ENCODE assay signal across 29 cellular contexts in the genomic region with DNA sequence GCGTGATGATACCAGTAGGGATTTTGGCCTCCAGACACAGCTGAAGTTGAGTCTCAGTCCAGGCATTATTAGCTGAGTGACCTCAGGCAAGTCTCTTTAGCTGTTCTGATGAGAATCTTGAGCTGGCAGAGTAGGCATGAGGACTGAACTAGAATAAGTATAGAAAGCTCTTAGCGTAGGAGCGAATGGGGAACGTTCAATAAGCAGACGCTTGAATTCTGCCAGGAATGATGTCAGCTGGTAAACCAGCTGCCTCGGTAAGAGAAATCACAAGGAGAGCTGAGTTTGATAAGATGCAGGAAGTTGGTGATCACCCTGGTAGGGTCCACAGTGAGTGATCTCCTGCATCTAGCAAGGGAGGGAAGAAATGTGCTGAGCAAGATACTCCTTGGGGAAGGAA.
"Had no signal": no experiment of that assay in that cellular context is flagged by ENCODE, and none has a peak within 500 bp of the region (broad histone marks: within the 10 kb centered on the region; RNA-seq: fewer than 3 reads in every experiment).

No MANE protein-coding gene starts in this region.

- H3K27ac Mint-ChIP-seq: immature natural killer cell; mesothelial cell of epicardium; naive B cell; natural killer cell; stimulated activated memory B cell treated with anti-CD40 and anti-IgM and Interleukin-4, amounts not matched to agents 10 μg/mL and 1 μg/mL and 100 μg/mL, for 72 hours had no signal

- H3K36me3 ChIP-seq: heart left ventricle, left ventricle myocardium inferior, neutrophil, right lobe of liver, thoracic aorta, tibial artery, upper lobe of right lung had no signal

- DNase-seq: heart left ventricle; hypothalamus; immature natural killer cell; islet precursor cell; left ventricle myocardium inferior; mesendoderm; naive B cell; natural killer cell; occipital lobe; psoas muscle; right lobe of liver; stimulated activated CD4-positive, alpha-beta T cell treated with anti-CD3 and anti-CD28 coated beads, Interleukin-1b, Interleukin-23, amount 100 ng/mL, for 48 hours; stimulated activated CD4-positive, alpha-beta T cell treated with anti-CD3 and anti-CD28 coated beads, Interleukin-2, amount 100 ng/mL, for 48 hours; stimulated activated CD4-positive, alpha-beta T cell treated with anti-CD3 and anti-CD28 coated beads, Interleukin-4, amount 100 ng/mL, for 4 hours; stimulated activated CD8-positive, alpha-beta memory T cell treated with anti-CD3 and anti-CD28 coated beads, Interleukin-4, amount 100 ng/mL, for 48 hours; stimulated activated naive CD4-positive, alpha-beta T cell treated with Interleukin-2 at 50 U/mL for 16 hours; stimulated activated naive CD8-positive, alpha-beta T cell treated with anti-CD3 and anti-CD28 coated beads, Interleukin-15, amount 100 ng/mL, for 72 hours; substantia nigra; tibial artery; trophoblast cell; upper lobe of right lung had no signal

- H3K27me3 ChIP-seq: heart left ventricle, right lobe of liver, tibial artery, upper lobe of right lung had no signal

- H3K27ac ChIP-seq: heart left ventricle, left ventricle myocardium inferior, neutrophil, parathyroid adenoma, psoas muscle, right lobe of liver, thoracic aorta, tibial artery, upper lobe of right lung had no signal

- H3K9me3 Mint-ChIP-seq: immature natural killer cell; mesothelial cell of epicardium; natural killer cell; stimulated activated naive CD8-positive, alpha-beta T cell treated with anti-CD3 and anti-CD28 coated beads, Interleukin-15, amount 100 ng/mL, for 72 hours had no signal

- H3K4me1 Mint-ChIP-seq: stimulated activated memory B cell treated with anti-CD40 and anti-IgM and Interleukin-4, amounts not matched to agents 10 μg/mL and 1 μg/mL and 100 μg/mL, for 72 hours had no signal

- H3K36me3 Mint-ChIP-seq: immature natural killer cell; mesothelial cell of epicardium; naive B cell; natural killer cell; stimulated activated memory B cell treated with anti-CD40 and anti-IgM and Interleukin-4, amounts not matched to agents 10 μg/mL and 1 μg/mL and 100 μg/mL, for 72 hours had no signal

- FAIRE-seq: urothelium cell line had no signal

- H3K4me1 ChIP-seq: parathyroid adenoma, psoas muscle, right lobe of liver, upper lobe of right lung had no signal

- H3K9me3 ChIP-seq: heart left ventricle, left ventricle myocardium inferior, neutrophil, psoas muscle, right lobe of liver, thoracic aorta, tibial artery, upper lobe of right lung had no signal

- H3K4me3 Mint-ChIP-seq: immature natural killer cell; mesothelial cell of epicardium; natural killer cell; stimulated activated memory B cell treated with anti-CD40 and anti-IgM and Interleukin-4, amounts not matched to agents 10 μg/mL and 1 μg/mL and 100 μg/mL, for 72 hours; stimulated activated naive CD8-positive, alpha-beta T cell treated with anti-CD3 and anti-CD28 coated beads, Interleukin-15, amount 100 ng/mL, for 72 hours had no signal

- H3K4me3 ChIP-seq: heart left ventricle, left ventricle myocardium inferior, lung, psoas muscle, right lobe of liver, smooth muscle cell, thoracic aorta, tibial artery, upper lobe of right lung had no signal
